In genomic region chr14:82113710-82114109, GRCh38 we compare ENCODE assay signal across 11 cellular contexts.
"Had no signal": no experiment of that assay in that cellular context is flagged by ENCODE, and none has a peak within 500 bp of the region (broad histone marks: within the 10 kb centered on the region; RNA-seq: fewer than 3 reads in every experiment).

No MANE protein-coding gene starts in this region.

- H3K27ac ChIP-seq: lower lobe of right lung, spleen, upper lobe of right lung had no signal

- H3K27me3 ChIP-seq: spleen, upper lobe of right lung had no signal

- H3K36me3 ChIP-seq: lower lobe of right lung, spleen, upper lobe of right lung had no signal

- DNase-seq: activated CD4-positive, CD25-positive, alpha-beta regulatory T cell treated with anti-CD3 and anti-CD28 coated beads, Interleukin-2, amount 50 U/mL, for 72 hours; activated gamma-delta T cell; cerebellar nuclear complex; effector CD8-positive, alpha-beta T cell; left cardiac atrium; lower lobe of right lung; natural killer cell; spleen; stimulated activated naive CD4-positive, alpha-beta T cell; T1000; upper lobe of right lung had no signal

- H3K4me3 ChIP-seq: lower lobe of right lung, spleen, upper lobe of right lung had no signal

- ATAC-seq: left cardiac atrium, lower lobe of right lung, natural killer cell, upper lobe of right lung had no signal

- H3K9me3 ChIP-seq: upper lobe of right lung had no signal

- H3K4me1 ChIP-seq: lower lobe of right lung, spleen, upper lobe of right lung had no signal
